24 cellular contexts compared by ENCODE assay signal in genomic region chr13:77470986-77471385, GRCh38.
DNase-seq lines count a peak whose midpoint lies in the region; ATAC-seq and TF ChIP-seq lines count a peak whose summit lies in the region.
"Had no signal": no experiment of that assay in that cellular context is flagged by ENCODE, and none has a peak within 500 bp of the region (broad histone marks: within the 10 kb centered on the region; RNA-seq: fewer than 3 reads in every experiment).

No MANE protein-coding gene starts in this region.

- WGBS in right cardiac atrium = 80% methylated on average over 3 of the region's 3 CpGs
- 79 to 91% methylated on average over 3 of the region's 3 CpGs for WGBS in tibial nerve, 2 donors

- H3K27ac ChIP-seq in right cardiac atrium (ENCODE audit: low read length) = no peak overlapping the region
- peak overlapping the region in 2 of 4 donors; percentile 25 to 41 for H3K27ac ChIP-seq in tibial nerve
- H3K27ac ChIP-seq: BLaER1, RWPE1, SK-N-MC had no signal

- H3K27me3 ChIP-seq in adipocyte (replicated peaks; ENCODE audit: control insufficient read depth, insufficient read depth, low read length) (no peaks in the 10 kb centered on the region), right cardiac atrium (ENCODE audit: control insufficient read depth, insufficient read depth) (no peaks in the 10 kb centered on the region), tibial nerve (no peaks in the 10 kb centered on the region)
- H3K27me3 ChIP-seq: BLaER1 had no signal

- no peak for DNase-seq in Right ventricle myocardium superior
- DNase-seq in cardiac septum (ENCODE audit: low spot score) = no peak
- peak; percentile 38 for DNase-seq in adipocyte (ENCODE audit: low read depth)
- DNase-seq in right cardiac atrium = no peak
- peak in 1 of 2 donors; percentile 34 for DNase-seq in tibial nerve (ENCODE audit: low spot score in 2 of 2)
- DNase-seq in epidermal melanocyte (ENCODE audit: insufficient read length, low spot score) = no peak
- DNase-seq in pons (ENCODE audit: low spot score) = no peak
- DNase-seq: 8988T; ACHN; CD4-positive, CD25-positive, alpha-beta regulatory T cell; DMS153; H7; KBM-7; MV-4-11; NCI-H1105; NCI-H146; NCI-H1930; NCI-H526 treated with DMSO at 0.1 percent for 48 hours; SIG-M5 had no signal

- TF ChIP-seq POLR2A in tibial nerve (IDR thresholded peaks at IDR 0.05) = no peak

- H3K4me3 ChIP-seq in adipocyte (ENCODE audit: low read length) = no peak overlapping the region
- no peak overlapping the region for H3K4me3 ChIP-seq in right cardiac atrium (ENCODE audit: low read length)
- no peak overlapping the region for H3K4me3 ChIP-seq in tibial nerve
- H3K4me3 ChIP-seq: BLaER1, SK-N-MC had no signal

- H3K4me1 ChIP-seq in adipocyte (ENCODE audit: control insufficient read depth, insufficient read depth, low read length) = peaks cover 42% of the 10 kb centered on the region
- no peaks in the 10 kb centered on the region for H3K4me1 ChIP-seq in right cardiac atrium (ENCODE audit: control insufficient read depth, insufficient read depth, low read length)
- no peaks in the 10 kb centered on the region for H3K4me1 ChIP-seq in tibial nerve
- H3K4me1 ChIP-seq: BLaER1 had no signal

- intact Hi-C loops in Right ventricle myocardium superior (cut with DNase I) (no loop called here), cardiac septum (cut with DNase I) (no loop called here), right cardiac atrium (cut with DNase I) (no loop called here)

- TF ChIP-seq CTCF in tibial nerve (IDR thresholded peaks at IDR 0.05) = no peak

- peak; percentile 25 to 82 for TF ChIP-seq EP300 in tibial nerve (IDR thresholded peaks at IDR 0.05)

- ATAC-seq in Right ventricle myocardium superior (ENCODE audit: poor library complexity) (peak; percentile 74), right cardiac atrium (peak; percentile 45 to 68), HG02981 (IDR thresholded peaks at IDR 0.05; ENCODE audit: unreplicated experiment) (no peak)
- ATAC-seq: Panc1 had no signal

- H3K36me3 ChIP-seq in adipocyte (ENCODE audit: control insufficient read depth, insufficient read depth, low read length, severe bottlenecking) = no peaks in the 10 kb centered on the region
- no peaks in the 10 kb centered on the region for H3K36me3 ChIP-seq in tibial nerve
- H3K36me3 ChIP-seq: BLaER1 had no signal

- H3K9ac ChIP-seq in adipocyte (ENCODE audit: low read length) = peak overlapping the region; percentile 82
- H3K9ac ChIP-seq: BLaER1 had no signal

- H3K9me3 ChIP-seq in adipocyte (ENCODE audit: control insufficient read depth, low read length) (no peaks in the 10 kb centered on the region), right cardiac atrium (ENCODE audit: control insufficient read depth, low read length) (no peaks in the 10 kb centered on the region), tibial nerve (no peaks in the 10 kb centered on the region)
